In the genomic region with DNA sequence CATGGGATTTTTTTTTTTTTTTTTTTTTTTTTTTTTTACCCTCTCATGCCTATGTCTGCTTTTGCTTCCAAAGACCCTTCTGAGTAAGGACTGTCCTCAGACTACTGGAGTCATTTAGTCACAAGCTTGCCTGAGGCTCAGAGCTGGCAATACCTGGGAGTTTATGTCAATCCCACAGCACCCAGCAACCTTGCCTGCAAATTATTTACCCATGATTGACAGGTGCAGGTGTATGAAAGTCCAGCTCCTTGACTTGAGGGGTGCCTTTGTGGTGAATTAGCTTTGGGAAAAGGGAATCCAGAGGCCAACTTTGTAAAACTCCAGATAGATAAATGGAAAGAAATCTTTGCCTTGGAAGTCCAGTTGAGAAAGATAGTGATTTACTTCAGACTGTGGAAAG, we compare ENCODE assay signal across 9 cellular contexts. TPM values are rescaled to one million over a fixed set of nuclear protein-coding genes. Genes with fewer than 3 reads are reported as not detected.
"Had no signal": no experiment of that assay in that cellular context is flagged by ENCODE, and none has a peak within 500 bp of the region (broad histone marks: within the 10 kb centered on the region; RNA-seq: fewer than 3 reads in every experiment).

No MANE protein-coding gene starts in this region.

RNA-seq across cellular contexts. Expression of a gene that starts 53.2 kb away (rescaled TPM):
- total RNA-seq: activated T-cell treated with anti-CD3 and anti-CD28 coated beads, Interleukin-2, amount 50 U/mL, for 4 hours; adrenal gland; astrocyte; K562; MCF 10A; OCI-LY7; PC-9; Right ventricle myocardium inferior; WTC11 had no signal
- polyA plus RNA-seq: K562 had no signal
